In genomic region chr2:113807634-113808196, GRCh38 we compare ENCODE assay signal across 19 cellular contexts. TPM values are rescaled to one million over a fixed set of nuclear protein-coding genes. Genes with fewer than 3 reads are reported as not detected.
DNase-seq lines count a peak whose midpoint lies in the region; ATAC-seq and TF ChIP-seq lines count a peak whose summit lies in the region.
"Had no signal": no experiment of that assay in that cellular context is flagged by ENCODE, and none has a peak within 500 bp of the region (broad histone marks: within the 10 kb centered on the region; RNA-seq: fewer than 3 reads in every experiment).

No MANE protein-coding gene starts in this region.

- H3K27me3 Mint-ChIP-seq in Caco-2 (ENCODE audit: insufficient read depth, unreplicated experiment): no peaks in the 10 kb centered on the region
- H3K27me3 Mint-ChIP-seq in HFFc6 (ENCODE audit: insufficient read depth): no peaks in the 10 kb centered on the region
- H3K27me3 Mint-ChIP-seq: B cell had no signal

- no peaks in the 10 kb centered on the region for H3K36me3 ChIP-seq in Caco-2 (ENCODE audit: control insufficient read depth, insufficient read depth, low read length)
- no peaks in the 10 kb centered on the region for H3K36me3 ChIP-seq in left lung
- no peaks in the 10 kb centered on the region for H3K36me3 ChIP-seq in upper lobe of right lung
- H3K36me3 ChIP-seq in tibial artery: no peaks in the 10 kb centered on the region
- H3K36me3 ChIP-seq: BLaER1 had no signal

- intact Hi-C loops in Caco-2 (cut with micrococcal nuclease; ENCODE audit: unreplicated experiment) (no loop called here), left lung (cut with DNase I) (no loop called here), upper lobe of right lung (cut with DNase I) (no loop called here), tibial artery (cut with DNase I; ENCODE audit: low total_unique reads) (no loop called here)

- CTCF ChIA-PET in Caco-2 (lab: Charles Lee): no interaction called here

- no TSS peak for BruUV-seq in Caco-2 (replicated peaks; lab: Mats Ljungman, UMichigan)

- no peaks in the 10 kb centered on the region for H3K9me3 Mint-ChIP-seq in Caco-2 (ENCODE audit: unreplicated experiment)
- no peaks in the 10 kb centered on the region for H3K9me3 Mint-ChIP-seq in HFFc6
- H3K9me3 Mint-ChIP-seq: CD8-positive, alpha-beta T cell had no signal

- DNase-seq in Caco-2 (no peak), HFFc6 (no peak), left lung (peak in 1 of 2 donors; percentile 43), upper lobe of right lung (no peak), SHP77 treated with DMSO at 0.1 percent for 48 hours (lab: John Stamatoyannopoulos, UW) (no peak), NK-92 (lab: John Stamatoyannopoulos, UW; ENCODE audit: unreplicated experiment) (no peak), T-helper 1 cell (no peak), tibial artery (no peak)
- DNase-seq: CD4-positive, CD25-positive, alpha-beta regulatory T cell; CD8-positive, alpha-beta T cell; DMS 273 treated with DMSO at 0.1 percent for 48 hours; DMS79; GM23248; H7; HCEC 1CT had no signal

- H3K9me3 ChIP-seq in Caco-2 (no peaks in the 10 kb centered on the region), left lung (no peaks in the 10 kb centered on the region), upper lobe of right lung (no peaks in the 10 kb centered on the region), tibial artery (no peaks in the 10 kb centered on the region)

- peak; percentile 89 for ATAC-seq in left lung
- ATAC-seq in upper lobe of right lung: peak; percentile 54
- ATAC-seq: CD8-positive, alpha-beta T cell had no signal

- H3K27ac Mint-ChIP-seq in Caco-2 (ENCODE audit: unreplicated experiment): peak overlapping the region; percentile 62
- H3K27ac Mint-ChIP-seq in HFFc6: peak overlapping the region; percentile 61
- H3K27ac Mint-ChIP-seq: B cell; CD4-positive, CD25-positive, alpha-beta regulatory T cell; CD8-positive, alpha-beta T cell had no signal

- H3K4me3 ChIP-seq in Caco-2 (ENCODE audit: low read depth, low read length) (no peak overlapping the region), left lung (no peak overlapping the region), upper lobe of right lung (no peak overlapping the region), tibial artery (no peak overlapping the region)
- H3K4me3 ChIP-seq: BLaER1, GM23248 had no signal

- H3K36me3 Mint-ChIP-seq in Caco-2 (ENCODE audit: insufficient read depth, unreplicated experiment) (peaks cover 19% of the 10 kb centered on the region), HFFc6 (ENCODE audit: low read depth) (no peaks in the 10 kb centered on the region)
- H3K36me3 Mint-ChIP-seq: CD8-positive, alpha-beta T cell had no signal

- H3K4me3 Mint-ChIP-seq in Caco-2 (ENCODE audit: unreplicated experiment): no peak overlapping the region
- H3K4me3 Mint-ChIP-seq in HFFc6: peak overlapping the region; percentile 36; the same call in 1 of the 2 replicates
- H3K4me3 Mint-ChIP-seq: B cell; CD4-positive, CD25-positive, alpha-beta regulatory T cell; CD8-positive, alpha-beta T cell had no signal

- H3K4me1 ChIP-seq in Caco-2: peaks cover 57% of the 10 kb centered on the region
- peaks cover 0 to 4% of the 10 kb centered on the region in 2 donors for H3K4me1 ChIP-seq in left lung
- H3K4me1 ChIP-seq in upper lobe of right lung: no peaks in the 10 kb centered on the region
- no peaks in the 10 kb centered on the region for H3K4me1 ChIP-seq in tibial artery

- H3K4me1 Mint-ChIP-seq in Caco-2 (ENCODE audit: low read depth, unreplicated experiment) (peaks cover 50% of the 10 kb centered on the region), HFFc6 (ENCODE audit: low read depth) (peaks cover 64% of the 10 kb centered on the region)
- H3K4me1 Mint-ChIP-seq: B cell had no signal

- POLR2A ChIA-PET in Caco-2 (lab: Charles Lee): no interaction called here

- TF ChIP-seq CTCF in Caco-2 (IDR thresholded peaks at IDR 0.05; ENCODE audit: insufficient read depth in 1 of 2, low read depth in 1 of 2, low read length in 1 of 2, severe bottlenecking in 1 of 2, unreplicated experiment in 1 of 2) (no peak), HFFc6 (IDR thresholded peaks at IDR 0.05) (no peak), left lung (IDR thresholded peaks at IDR 0.05) (no peak), upper lobe of right lung (IDR thresholded peaks at IDR 0.05) (no peak), tibial artery (IDR thresholded peaks at IDR 0.05) (no peak)

- no peak overlapping the region for H3K27ac ChIP-seq in left lung
- no peak overlapping the region for H3K27ac ChIP-seq in upper lobe of right lung
- no peak overlapping the region for H3K27ac ChIP-seq in tibial artery
- H3K27ac ChIP-seq: 22Rv1, BLaER1, C4-2B, GM23248 had no signal

- H3K27me3 ChIP-seq in Caco-2 (replicated peaks; ENCODE audit: control insufficient read depth, insufficient read depth, low read length) (no peaks in the 10 kb centered on the region), left lung (no peaks in the 10 kb centered on the region), upper lobe of right lung (no peaks in the 10 kb centered on the region), tibial artery (no peaks in the 10 kb centered on the region)
- H3K27me3 ChIP-seq: BLaER1 had no signal

RNA-seq across cellular contexts. Expression of gene SLC35F5, which starts 51.3 kb away (rescaled TPM):
- 140 and 149 TPM in 2 replicates for total RNA-seq in Caco-2 (2022)
- 100 to 1,000 TPM; 104 to 151 (median 119) TPM for total RNA-seq in HFFc6 (2021; fragmentation: NEBNext Ultra II Directional; extraction: Animal tissue kit (Norgen Biotek cat#: 25700))
- total RNA-seq in left lung: 100 to 1,000 TPM in 1 of 2 donors, 10 to 100 TPM in 1; 75.7 to 100 TPM
- 76.0 TPM for total RNA-seq in upper lobe of right lung
